ENCODE assay signal across 1 cellular context in the genomic region with DNA sequence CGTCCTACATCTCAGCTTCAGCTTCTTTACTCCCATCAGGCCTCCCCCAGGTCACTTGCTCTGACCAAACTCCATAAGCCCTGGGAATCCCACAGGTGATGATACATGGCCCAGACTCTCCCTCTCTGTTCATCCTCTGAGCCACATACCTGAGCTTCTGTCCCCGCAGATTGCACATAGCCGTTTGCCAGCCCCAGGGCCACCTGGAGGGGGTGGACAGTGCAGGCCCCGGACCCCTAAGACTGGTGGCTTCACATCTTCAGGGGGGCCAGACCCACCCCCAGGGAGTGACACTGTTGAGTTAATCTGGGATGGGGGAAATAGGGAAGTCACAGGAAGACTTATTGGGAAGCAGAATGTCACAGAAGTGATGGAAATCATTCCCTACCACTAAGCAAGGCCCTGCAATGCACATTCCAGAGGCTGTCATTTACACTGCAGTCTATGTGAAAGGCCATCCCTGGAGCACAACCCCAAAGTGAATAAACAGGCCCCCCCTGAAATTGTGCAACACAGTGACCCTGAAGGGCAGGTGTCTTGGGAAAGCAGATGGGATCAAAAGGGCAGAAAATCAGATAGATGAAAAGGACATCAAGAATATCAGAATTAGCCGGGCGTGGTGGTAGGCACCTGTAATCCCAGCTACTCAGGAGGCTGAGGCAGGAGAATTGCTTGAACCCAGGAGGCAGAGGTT.
TF ChIP-seq lines count a peak whose summit lies in the region.

No MANE protein-coding gene starts in this region.

TF ChIP-seq in GM23338, 12 proteins besides CTCF, POLR2A, EP300 and RAD21:
- TF ChIP-seq REST (IDR thresholded peaks at IDR 0.05; ENCODE audit: unreplicated experiment) (no peak), POLR2AphosphoS5 (IDR thresholded peaks at IDR 0.05; ENCODE audit: low read depth) (no peak), ZNF114 (CRISPR knock-in tag; IDR thresholded peaks at IDR 0.05) (no peak), EZH2phosphoT487 (IDR thresholded peaks at IDR 0.05; ENCODE audit: unreplicated experiment) (no peak), ZNF331 (CRISPR knock-in tag; IDR thresholded peaks at IDR 0.05; ENCODE audit: low read depth) (no peak), JUNB (IDR thresholded peaks at IDR 0.05; ENCODE audit: unreplicated experiment) (no peak), CREB1 (CRISPR knock-in tag; IDR thresholded peaks at IDR 0.05; ENCODE audit: low read depth) (no peak), ZNF462 (CRISPR knock-in tag; IDR thresholded peaks at IDR 0.05) (no peak)
- TF ChIP-seq, protein P1, sequence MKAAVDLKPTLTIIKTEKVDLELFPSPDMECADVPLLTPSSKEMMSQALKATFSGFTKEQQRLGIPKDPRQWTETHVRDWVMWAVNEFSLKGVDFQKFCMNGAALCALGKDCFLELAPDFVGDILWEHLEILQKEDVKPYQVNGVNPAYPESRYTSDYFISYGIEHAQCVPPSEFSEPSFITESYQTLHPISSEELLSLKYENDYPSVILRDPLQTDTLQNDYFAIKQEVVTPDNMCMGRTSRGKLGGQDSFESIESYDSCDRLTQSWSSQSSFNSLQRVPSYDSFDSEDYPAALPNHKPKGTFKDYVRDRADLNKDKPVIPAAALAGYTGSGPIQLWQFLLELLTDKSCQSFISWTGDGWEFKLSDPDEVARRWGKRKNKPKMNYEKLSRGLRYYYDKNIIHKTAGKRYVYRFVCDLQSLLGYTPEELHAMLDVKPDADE (IDR thresholded peaks at IDR 0.05), result no peak
